8 cellular contexts compared by ENCODE assay signal in genomic region chr17:42438600-42439567, GRCh38. TPM values are rescaled to one million over a fixed set of nuclear protein-coding genes. Genes with fewer than 3 reads are reported as not detected.
DNase-seq lines count a peak whose midpoint lies in the region; ATAC-seq, FAIRE-seq and TF ChIP-seq lines count a peak whose summit lies in the region.

No MANE protein-coding gene starts in this region.

- ATAC-seq in HepG2 (0 out of 3 replicates have a peak, but pooled peaks have one; percentile 20), sciatic nerve (no peak), HG02870 (IDR thresholded peaks at IDR 0.05; ENCODE audit: unreplicated experiment) (no peak), HG02885 (IDR thresholded peaks at IDR 0.05; ENCODE audit: poor library complexity, unreplicated experiment) (no peak)

- CTCF ChIA-PET in HepG2 (lab: Yijun Ruan, JAX; ENCODE audit: low intra/inter-chr PET ratio, low total read pairs) = interaction anchor here (1.3 kb wide), 1 partner anchor 88 kb away, joined by 3 read pairs; no protein-coding TSS in a partner anchor
- CTCF ChIA-PET in RWPE1 (lab: Yijun Ruan, JAX) = interaction anchor here (0.6 kb wide), 3 partner anchors 32 to 157 kb away, joined by 3 to 5 read pairs (median 5); no protein-coding TSS in a partner anchor

- peak; percentile 53 to 63 for DNase-seq in activated T-cell treated with anti-CD3 and anti-CD28 coated beads, Interleukin-2, amount 50 U/mL, for 48 hours
- DNase-seq in HepG2 (ENCODE audit: low spot score) (peak; percentile 39), RWPE1 (ENCODE audit: low spot score) (no peak), sciatic nerve (ENCODE audit: low spot score) (no peak)

- TF ChIP-seq EP300 in Ishikawa (IDR thresholded peaks at IDR 0.05; ENCODE audit: borderline replicate concordance) (no peak), HepG2 (IDR thresholded peaks at IDR 0.05; ENCODE audit: low read depth in 2 of 2, low read length in 2 of 2) (no peak), HepG2 (CRISPR knock-in tag; IDR thresholded peaks at IDR 0.05; ENCODE audit: borderline replicate concordance) (no peak)

- no peak overlapping the region for H2AFZ ChIP-seq in HepG2 (ENCODE audit: low read length)

- H3K4me2 ChIP-seq in BLaER1 = peak overlapping the region; percentile 7; the same call in 1 of the 2 replicates
- no peak overlapping the region for H3K4me2 ChIP-seq in HepG2 (ENCODE audit: low read depth, low read length)

- WGBS in HepG2 (ENCODE audit: low lambda C conversion rate) = 52% methylated on average over 9 of the region's 9 CpGs

- H3K79me2 ChIP-seq in HepG2 (ENCODE audit: insufficient read depth, low read length) = no peaks in the 10 kb centered on the region

- H3K36me3 ChIP-seq in BLaER1 = no peaks in the 10 kb centered on the region
- no peaks in the 10 kb centered on the region for H3K36me3 ChIP-seq in HepG2 (replicated peaks in 1 of 2; ENCODE audit: control insufficient read depth in 1 of 2, insufficient read depth in 2 of 2, low read length in 2 of 2)

- no peaks in the 10 kb centered on the region for H3K9me3 ChIP-seq in BLaER1
- no peaks in the 10 kb centered on the region for H3K9me3 ChIP-seq in HepG2 (ENCODE audit: low read length)

- intact Hi-C loops in HepG2 (cut with micrococcal nuclease; ENCODE audit: unreplicated experiment) = no loop called here
- intact Hi-C loops in sciatic nerve (cut with DNase I) = no loop called here

- no TSS peak for BruUV-seq in HepG2 (replicated peaks; lab: Mats Ljungman, UMichigan)

- H3K27ac ChIP-seq in BLaER1 = no peak overlapping the region
- H3K27ac ChIP-seq in HepG2 (ENCODE audit: extremely low read length, insufficient read depth, low read length) = no peak overlapping the region
- H3K27ac ChIP-seq in RWPE1 = no peak overlapping the region

- H3K4me1 ChIP-seq in BLaER1 (peaks cover 12% of the 10 kb centered on the region), HepG2 (ENCODE audit: insufficient read depth, low read length) (peaks cover 60% of the 10 kb centered on the region)

- H3K9ac ChIP-seq in BLaER1 = no peak overlapping the region
- no peak overlapping the region for H3K9ac ChIP-seq in HepG2 (ENCODE audit: insufficient read depth, low read depth, low read length)

- no peak for FAIRE-seq in HepG2 (lab: Jason Lieb, UNC)

- no peak for TF ChIP-seq POLR2A in HepG2 (IDR thresholded peaks at IDR 0.05; ENCODE audit: insufficient read depth in 1 of 2, low read depth in 2 of 2, low read length in 2 of 2)

- H3K27me3 ChIP-seq in BLaER1 (no peaks in the 10 kb centered on the region), HepG2 (ENCODE audit: control insufficient read depth in 1 of 2, insufficient read depth in 2 of 2, low read length in 2 of 2) (no peaks in the 10 kb centered on the region)

- peak; percentile 39 for TF ChIP-seq RAD21 in Ishikawa (IDR thresholded peaks at IDR 0.05; ENCODE audit: low read depth)
- TF ChIP-seq RAD21 in HepG2 (CRISPR knock-in tag; IDR thresholded peaks at IDR 0.05) = 0 out of 2 replicates have a peak, but pooled peaks have one; percentile 25

- TF ChIP-seq CTCF in HepG2 (CRISPR knock-in tag; IDR thresholded peaks at IDR 0.05) (peak; percentile 60), RWPE1 (conservative IDR thresholded peaks at IDR 0.05; ENCODE audit: low read depth) (no peak)

- POLR2A ChIA-PET in HepG2 (lab: Yijun Ruan, JAX) = interaction anchor here (0.6 kb wide), 1 partner anchor 97 kb away, joined by 3 read pairs; no protein-coding TSS in a partner anchor
- POLR2A ChIA-PET in RWPE1 (lab: Yijun Ruan, JAX; ENCODE audit: low non-redundant PET) = no interaction called here

- in situ Hi-C loops in HepG2 (cut with HindIII; ENCODE audit: extremely low pct_ligation_motif_present, low pct_unique_long_range_greater_than_20kb) = no loop called here

- H4K20me1 ChIP-seq in BLaER1 = no peaks in the 10 kb centered on the region
- H4K20me1 ChIP-seq in HepG2 (ENCODE audit: insufficient read depth, low read length) = no peaks in the 10 kb centered on the region

- H3K4me3 ChIP-seq in BLaER1 = no peak overlapping the region
- H3K4me3 ChIP-seq in HepG2 (replicated peaks in 1 of 3; ENCODE audit: insufficient read depth in 1 of 3, low read depth in 2 of 3, low read length in 3 of 3) = no peak overlapping the region

TF ChIP-seq in Ishikawa, 13 proteins besides CTCF, POLR2A, EP300 and RAD21 (continues in another document):
- no peak for TF ChIP-seq TAF1 (IDR thresholded peaks at IDR 0.05; ENCODE audit: low read depth)

TF ChIP-seq in HepG2, 621 proteins besides CTCF, POLR2A, EP300 and RAD21 (continues in another document):
- TF ChIP-seq ISL2 (CRISPR knock-in tag; IDR thresholded peaks at IDR 0.05) = no peak

RNA-seq across cellular contexts. Expression of gene CAVIN1, which starts 15.8 kb away (rescaled TPM):
- 25.5 and 26.0 TPM in 2 replicates for total RNA-seq in HepG2 (2016; rRNA removed; fragmentation: Illumina TruSeq; extraction: Trizol)
- total RNA-seq in HepG2 (2016; cell fraction: cytosol; rRNA removed; fragmentation: Illumina TruSeq; extraction: Trizol; ENCODE audit: low read depth) = 1.4 and 2.0 TPM in 2 replicates
- 22.2 and 26.3 TPM in 2 replicates for total RNA-seq in HepG2 (2016; cell fraction: insoluble cytoplasmic fraction; rRNA removed; fragmentation: Illumina TruSeq; extraction: Trizol)
- 6.2 and 7.4 TPM in 2 replicates for total RNA-seq in HepG2 (2016; cell fraction: membrane; rRNA removed; fragmentation: Illumina TruSeq; extraction: Trizol)
- total RNA-seq in HepG2 (2016; cell fraction: nucleus; rRNA removed; fragmentation: Illumina TruSeq; extraction: Trizol) = 9.9 and 11.0 TPM in 2 replicates
- polyA plus RNA-seq in HepG2 (2011; rRNA removed) = 12.7 and 15.9 TPM in 2 replicates
- 11.6 and 16.2 TPM in 2 replicates for polyA plus RNA-seq in HepG2 (2011; cell fraction: cytosol; rRNA removed)
- polyA plus RNA-seq in HepG2 (2011; cell fraction: nucleus; rRNA removed) = 5.7 and 6.0 TPM in 2 replicates
- polyA plus RNA-seq in HepG2 (2012) = 5.5 and 6.9 TPM in 2 replicates
- polyA plus RNA-seq in HepG2 (2016; cell fraction: cytosol; fragmentation: Illumina TruSeq; extraction: Trizol; ENCODE audit: low read depth) = 1.3 and 1.5 TPM in 2 replicates
- 27.2 and 28.7 TPM in 2 replicates for polyA plus RNA-seq in HepG2 (2016; cell fraction: insoluble cytoplasmic fraction; fragmentation: Illumina TruSeq; extraction: Trizol; ENCODE audit: low read depth)
- polyA plus RNA-seq in HepG2 (2016; cell fraction: membrane; fragmentation: Illumina TruSeq; extraction: Trizol; ENCODE audit: low read depth) = 3.5 and 4.2 TPM in 2 replicates
- 15.8 and 16.2 TPM in 2 replicates for polyA plus RNA-seq in HepG2 (2016; cell fraction: nucleus; fragmentation: Illumina TruSeq; extraction: Trizol; ENCODE audit: insufficient read depth, low read depth)
- 20.8 and 64.9 TPM in 2 replicates for polyA minus RNA-seq in HepG2 (2011; rRNA and poly(A)+ RNA removed; ENCODE audit: low replicate concordance)
- polyA minus RNA-seq in HepG2 (2011; cell fraction: cytosol; rRNA and poly(A)+ RNA removed) = 18.1 and 23.5 TPM in 2 replicates
- 4.5 and 4.6 TPM in 2 replicates for polyA minus RNA-seq in HepG2 (2011; cell fraction: nucleus; rRNA and poly(A)+ RNA removed)
- total RNA-seq in sciatic nerve = 608 TPM

RNA-seq across cellular contexts. Expression of gene ATP6V0A1, which starts 19.8 kb away (rescaled TPM):
- total RNA-seq in HepG2 (2016; rRNA removed; fragmentation: Illumina TruSeq; extraction: Trizol) (15.9 and 27.9 TPM in 2 replicates), sciatic nerve (115 TPM)
- total RNA-seq in HepG2 (2016; cell fraction: cytosol; rRNA removed; fragmentation: Illumina TruSeq; extraction: Trizol; ENCODE audit: low read depth) = 18.7 and 19.7 TPM in 2 replicates
- 11.1 and 28.3 TPM in 2 replicates for total RNA-seq in HepG2 (2016; cell fraction: insoluble cytoplasmic fraction; rRNA removed; fragmentation: Illumina TruSeq; extraction: Trizol)
- 8.0 and 9.2 TPM in 2 replicates for total RNA-seq in HepG2 (2016; cell fraction: membrane; rRNA removed; fragmentation: Illumina TruSeq; extraction: Trizol)
- total RNA-seq in HepG2 (2016; cell fraction: nucleus; rRNA removed; fragmentation: Illumina TruSeq; extraction: Trizol) = 55.4 and 63.9 TPM in 2 replicates
- polyA plus RNA-seq in HepG2 (2011; rRNA removed) = 54.1 and 59.7 TPM in 2 replicates
- 29.1 and 30.2 TPM in 2 replicates for polyA plus RNA-seq in HepG2 (2011; cell fraction: cytosol; rRNA removed)
- 196 and 208 TPM in 2 replicates for polyA plus RNA-seq in HepG2 (2011; cell fraction: nucleus; rRNA removed)
- 32.3 and 37.4 TPM in 2 replicates for polyA plus RNA-seq in HepG2 (2012)
- 1.8 and 3.2 TPM in 2 replicates for polyA plus RNA-seq in HepG2 (2016; cell fraction: cytosol; fragmentation: Illumina TruSeq; extraction: Trizol; ENCODE audit: low read depth)
- 9.4 and 10.0 TPM in 2 replicates for polyA plus RNA-seq in HepG2 (2016; cell fraction: insoluble cytoplasmic fraction; fragmentation: Illumina TruSeq; extraction: Trizol; ENCODE audit: low read depth)
- 6.0 and 6.9 TPM in 2 replicates for polyA plus RNA-seq in HepG2 (2016; cell fraction: membrane; fragmentation: Illumina TruSeq; extraction: Trizol; ENCODE audit: low read depth)
- 74.0 and 74.7 TPM in 2 replicates for polyA plus RNA-seq in HepG2 (2016; cell fraction: nucleus; fragmentation: Illumina TruSeq; extraction: Trizol; ENCODE audit: insufficient read depth, low read depth)
- polyA minus RNA-seq in HepG2 (2011; rRNA and poly(A)+ RNA removed; ENCODE audit: low replicate concordance) = 143 and 163 TPM in 2 replicates
- 30.3 and 36.7 TPM in 2 replicates for polyA minus RNA-seq in HepG2 (2011; cell fraction: cytosol; rRNA and poly(A)+ RNA removed)
- polyA minus RNA-seq in HepG2 (2011; cell fraction: nucleus; rRNA and poly(A)+ RNA removed) = 158 and 184 TPM in 2 replicates

RNA-seq across cellular contexts. Expression of gene STAT3, which starts 50.6 kb away (rescaled TPM):
- total RNA-seq in HepG2 (2016; rRNA removed; fragmentation: Illumina TruSeq; extraction: Trizol) (61.8 and 82.7 TPM in 2 replicates), sciatic nerve (284 TPM)
- 23.1 and 26.5 TPM in 2 replicates for total RNA-seq in HepG2 (2016; cell fraction: cytosol; rRNA removed; fragmentation: Illumina TruSeq; extraction: Trizol; ENCODE audit: low read depth)
- 58.0 and 68.3 TPM in 2 replicates for total RNA-seq in HepG2 (2016; cell fraction: insoluble cytoplasmic fraction; rRNA removed; fragmentation: Illumina TruSeq; extraction: Trizol)
- 26.8 TPM in 2 replicates for total RNA-seq in HepG2 (2016; cell fraction: membrane; rRNA removed; fragmentation: Illumina TruSeq; extraction: Trizol)
- 59.3 and 64.3 TPM in 2 replicates for total RNA-seq in HepG2 (2016; cell fraction: nucleus; rRNA removed; fragmentation: Illumina TruSeq; extraction: Trizol)
- polyA plus RNA-seq in HepG2 (2011; rRNA removed) = 62.4 and 65.3 TPM in 2 replicates
- 50.3 and 62.8 TPM in 2 replicates for polyA plus RNA-seq in HepG2 (2011; cell fraction: cytosol; rRNA removed)
- polyA plus RNA-seq in HepG2 (2011; cell fraction: nucleus; rRNA removed) = 68.4 and 82.3 TPM in 2 replicates
- 46.3 and 77.9 TPM in 2 replicates for polyA plus RNA-seq in HepG2 (2012)
- 3.6 TPM in 2 replicates for polyA plus RNA-seq in HepG2 (2016; cell fraction: cytosol; fragmentation: Illumina TruSeq; extraction: Trizol; ENCODE audit: low read depth)
- 45.6 and 57.1 TPM in 2 replicates for polyA plus RNA-seq in HepG2 (2016; cell fraction: insoluble cytoplasmic fraction; fragmentation: Illumina TruSeq; extraction: Trizol; ENCODE audit: low read depth)
- polyA plus RNA-seq in HepG2 (2016; cell fraction: membrane; fragmentation: Illumina TruSeq; extraction: Trizol; ENCODE audit: low read depth) = 8.1 and 9.5 TPM in 2 replicates
- 95.8 and 98.6 TPM in 2 replicates for polyA plus RNA-seq in HepG2 (2016; cell fraction: nucleus; fragmentation: Illumina TruSeq; extraction: Trizol; ENCODE audit: insufficient read depth, low read depth)
- 96.9 and 98.7 TPM in 2 replicates for polyA minus RNA-seq in HepG2 (2011; rRNA and poly(A)+ RNA removed; ENCODE audit: low replicate concordance)
- 57.9 and 75.4 TPM in 2 replicates for polyA minus RNA-seq in HepG2 (2011; cell fraction: cytosol; rRNA and poly(A)+ RNA removed)
- polyA minus RNA-seq in HepG2 (2011; cell fraction: nucleus; rRNA and poly(A)+ RNA removed) = 74.4 and 95.5 TPM in 2 replicates

Comparison
In these comparisons a context has a peak if more than half of its experiments do, and no peak if none do; other contexts are left out.
1. DNase-seq: peak in activated T-cell treated with anti-CD3 and anti-CD28 coated beads, Interleukin-2, amount 50 U/mL, for 48 hours (2 of 2) and HepG2 (single experiment); none in RWPE1 (single experiment) and sciatic nerve (single experiment).
2. RNA of gene CAVIN1, which starts 15.8 kb away (total RNA-seq): 608 TPM in sciatic nerve (single experiment); 1.4 to 26.3 TPM in HepG2; every median in the first group is over 10 times any median in the second.